ENCODE assay signal across 9 cellular contexts in the genomic region with DNA sequence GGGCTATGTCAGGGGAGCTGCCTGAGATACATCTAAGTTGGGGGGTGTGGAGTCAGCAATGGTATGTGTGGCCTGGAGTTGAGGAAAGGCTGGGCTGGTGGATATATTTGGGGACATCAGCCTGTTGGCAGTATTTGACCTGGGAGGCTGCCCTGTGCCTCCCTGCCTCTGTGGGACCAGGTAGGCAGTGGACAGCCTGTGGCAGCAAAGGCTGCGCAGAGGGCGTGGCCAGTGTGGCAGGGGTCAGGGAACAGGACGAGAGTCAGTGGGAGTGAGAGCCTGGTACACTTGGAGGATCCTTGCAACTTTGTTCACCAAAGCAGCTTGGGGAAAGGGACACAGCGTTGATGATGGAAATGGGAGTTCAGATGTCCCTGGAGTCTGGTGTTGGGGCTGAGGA. TPM values are rescaled to one million over a fixed set of nuclear protein-coding genes. Genes with fewer than 3 reads are reported as not detected.
DNase-seq lines count a peak whose midpoint lies in the region; ATAC-seq and TF ChIP-seq lines count a peak whose summit lies in the region.
"Had no signal": no experiment of that assay in that cellular context is flagged by ENCODE, and none has a peak within 500 bp of the region (broad histone marks: within the 10 kb centered on the region; RNA-seq: fewer than 3 reads in every experiment).

No MANE protein-coding gene starts in this region.

- H3K4me2 ChIP-seq in mammary epithelial cell (ENCODE audit: insufficient read depth, low read depth, low read length), result peak overlapping the region; percentile 17

- H3K4me1 Mint-ChIP-seq in activated naive CD4-positive, alpha-beta T cell treated with anti-CD3 and anti-CD28 coated beads, Interleukin-2, amount 50 U/mL, for 24 hours, result peaks cover 82% of the 10 kb centered on the region
- peaks cover 59 to 74% (median 69%) of the 10 kb centered on the region in 3 donors for H3K4me1 Mint-ChIP-seq in naive B cell

- intact Hi-C loops in mammary epithelial cell (cut with micrococcal nuclease), result no loop called here
- intact Hi-C loops in thyroid gland (cut with DNase I), result no loop called here
- intact Hi-C loops in adrenal gland (cut with DNase I), result loop anchor here in 1 of 2 donors (10.0 kb wide), 1 partner anchor 301 kb away; the partner anchor contains the start of gene MANF

- no peaks in the 10 kb centered on the region for H4K20me1 ChIP-seq in mammary epithelial cell (ENCODE audit: insufficient read depth, low read length)

- H3K36me3 ChIP-seq in mammary epithelial cell (ENCODE audit: insufficient read depth, low read length) (peaks cover 3% of the 10 kb centered on the region), thyroid gland (peaks cover 8 to 14% of the 10 kb centered on the region in 2 donors), adrenal gland (replicated peaks in 1 of 2) (peaks cover 0 to 29% of the 10 kb centered on the region in 2 donors)

- no peak for DNase-seq in activated naive CD4-positive, alpha-beta T cell treated with anti-CD3 and anti-CD28 coated beads, Interleukin-2, amount 50 U/mL, for 16 hours
- no peak for DNase-seq in mammary epithelial cell
- no peak for DNase-seq in naive B cell
- no peak for DNase-seq in thyroid gland
- no peak for DNase-seq in NK-92 (lab: John Stamatoyannopoulos, UW; ENCODE audit: unreplicated experiment)
- DNase-seq in SW 1271 (lab: John Stamatoyannopoulos, UW), result no peak
- DNase-seq in adrenal gland, result no peak
- DNase-seq: hypothalamus had no signal

- no peak for ATAC-seq in naive B cell (ENCODE audit: low read depth in 2 of 2)

- H3K27ac ChIP-seq in mammary epithelial cell (ENCODE audit: insufficient read depth, low read depth, low read length) (no peak overlapping the region), thyroid gland (peak overlapping the region; percentile 37 to 82 (median 51)), adrenal gland (peak overlapping the region in 2 of 5 donors; percentile 40 to 76)

- in situ Hi-C loops in mammary epithelial cell (cut with MboI; ENCODE audit: low sequenced_read_pairs in 2 of 2), result no loop called here

- dilution Hi-C loops in mammary epithelial cell (cut with HindIII; ENCODE audit: low sequenced_read_pairs), result no loop called here

- TF ChIP-seq POLR2A in thyroid gland (IDR thresholded peaks at IDR 0.05) (no peak), adrenal gland (IDR thresholded peaks at IDR 0.05) (no peak)

- no peaks in the 10 kb centered on the region for H3K27me3 Mint-ChIP-seq in activated naive CD4-positive, alpha-beta T cell treated with anti-CD3 and anti-CD28 coated beads, Interleukin-2, amount 50 U/mL, for 24 hours
- H3K27me3 Mint-ChIP-seq in naive B cell, result no peaks in the 10 kb centered on the region

- WGBS in mammary epithelial cell (ENCODE audit: low coverage, missing lambda C conversion rate), result 100% methylated on average over 4 of the region's 4 CpGs
- WGBS in thyroid gland, 2 donors, result 72 to 87% methylated on average over 4 of the region's 4 CpGs
- 73 to 87% (median 76%) methylated on average over 4 of the region's 4 CpGs for WGBS in adrenal gland, 4 donors

- H3K9me3 ChIP-seq in mammary epithelial cell (replicated peaks; ENCODE audit: insufficient read depth, low read length), result no peaks in the 10 kb centered on the region
- no peaks in the 10 kb centered on the region for H3K9me3 ChIP-seq in thyroid gland
- H3K9me3 ChIP-seq in adrenal gland (replicated peaks in 1 of 3), result no peaks in the 10 kb centered on the region

- no peaks in the 10 kb centered on the region for H3K9me3 Mint-ChIP-seq in activated naive CD4-positive, alpha-beta T cell treated with anti-CD3 and anti-CD28 coated beads, Interleukin-2, amount 50 U/mL, for 24 hours
- H3K9me3 Mint-ChIP-seq in naive B cell, result no peaks in the 10 kb centered on the region

- H2AFZ ChIP-seq in mammary epithelial cell (ENCODE audit: low read depth, low read length), result no peak overlapping the region

- H3K4me3 ChIP-seq in mammary epithelial cell (replicated peaks in 1 of 3; ENCODE audit: insufficient read depth in 1 of 3, low read depth in 2 of 3, low read length in 3 of 3) (no peak overlapping the region), thyroid gland (replicated peaks in 1 of 3) (no peak overlapping the region), adrenal gland (no peak overlapping the region)

- H3K27me3 ChIP-seq in mammary epithelial cell (ENCODE audit: insufficient read depth, low read length) (no peaks in the 10 kb centered on the region), thyroid gland (no peaks in the 10 kb centered on the region), adrenal gland (no peaks in the 10 kb centered on the region)

- H3K4me1 ChIP-seq in mammary epithelial cell (ENCODE audit: insufficient read depth, low read length) (peaks cover 38% of the 10 kb centered on the region), thyroid gland (peaks cover 0 to 39% of the 10 kb centered on the region in 2 donors), adrenal gland (replicated peaks in 1 of 2) (peaks cover 7 to 32% of the 10 kb centered on the region in 2 donors)

- peak overlapping the region; percentile 90 for H3K27ac Mint-ChIP-seq in activated naive CD4-positive, alpha-beta T cell treated with anti-CD3 and anti-CD28 coated beads, Interleukin-2, amount 50 U/mL, for 24 hours
- H3K27ac Mint-ChIP-seq in naive B cell, result peak overlapping the region; percentile 94 to 99 (median 96)

- no peak for TF ChIP-seq CTCF in mammary epithelial cell (conservative IDR thresholded peaks at IDR 0.05 in 1 of 2, IDR thresholded peaks at IDR 0.05 in 1 of 2; ENCODE audit: extremely low read depth in 1 of 2, insufficient read depth in 1 of 2, low read depth in 1 of 2, low read length in 2 of 2)
- no peak for TF ChIP-seq CTCF in thyroid gland (IDR thresholded peaks at IDR 0.05)
- no peak for TF ChIP-seq CTCF in adrenal gland (IDR thresholded peaks at IDR 0.05)

- H3K9ac ChIP-seq in mammary epithelial cell (ENCODE audit: insufficient read depth, low read length), result no peak overlapping the region

- CTCF ChIA-PET in mammary epithelial cell (lab: Charles Lee; ENCODE audit: low non-redundant PET), result interaction anchor here (0.8 kb wide), 1 partner anchor 85 kb away, joined by 3 read pairs; no protein-coding TSS in a partner anchor

- BruUV-seq in mammary epithelial cell (replicated peaks; lab: Mats Ljungman, UMichigan), result no TSS peak

- H3K79me2 ChIP-seq in mammary epithelial cell (ENCODE audit: insufficient read depth, low read length), result peaks cover 10% of the 10 kb centered on the region

- H3K36me3 Mint-ChIP-seq in activated naive CD4-positive, alpha-beta T cell treated with anti-CD3 and anti-CD28 coated beads, Interleukin-2, amount 50 U/mL, for 24 hours, result peaks cover 10% of the 10 kb centered on the region
- peaks cover 0 to 7% of the 10 kb centered on the region in 2 donors for H3K36me3 Mint-ChIP-seq in naive B cell

- peak overlapping the region; percentile 79 for H3K4me3 Mint-ChIP-seq in activated naive CD4-positive, alpha-beta T cell treated with anti-CD3 and anti-CD28 coated beads, Interleukin-2, amount 50 U/mL, for 24 hours
- H3K4me3 Mint-ChIP-seq in naive B cell, result peak overlapping the region; percentile 50 to 93 (median 77)

RNA-seq across cellular contexts. Expression of gene TEX264, which starts 15.0 kb away (rescaled TPM):
- total RNA-seq in mammary epithelial cell (10 to 100 TPM; 36.0 to 49.7 TPM), thyroid gland (100 to 1,000 TPM in 3 of 4 donors, 10 to 100 TPM in 1; 74.3 to 135 (median 122) TPM), adrenal gland (100 to 1,000 TPM in 6 of 8 donors, 10 to 100 TPM in 2; 64.7 to 207 (median 138) TPM)
- polyA plus RNA-seq in mammary epithelial cell (69.5 TPM), naive B cell (ENCODE audit: low read depth in 6 of 6) (100 to 1,000 TPM in 2 of 6 donors, 10 to 100 TPM in 4; 69.7 to 101 (median 87.2) TPM), adrenal gland (100 to 1,000 TPM; 121 to 174 (median 126) TPM)
- polyA minus RNA-seq in mammary epithelial cell, result 35.8 TPM

RNA-seq across cellular contexts. Expression of gene GRM2, which starts 20.8 kb away (rescaled TPM):
- total RNA-seq in mammary epithelial cell (under 1 TPM; under 0.01 to 0.12 TPM), thyroid gland (under 1 TPM in 3 of 4 donors, not detected in 1; 0.20 to 0.81 (median 0.45) TPM), adrenal gland (under 1 TPM in 6 of 8 donors, not detected in 2; 0.04 to 0.26 (median 0.16) TPM)
- polyA plus RNA-seq in mammary epithelial cell (0.09 TPM), naive B cell (ENCODE audit: low read depth in 6 of 6) (under 1 TPM in 2 of 6 donors, not detected in 4; 0.07 to 0.15 TPM), adrenal gland (under 1 TPM in 2 of 3 donors, not detected in 1; 0.34 to 0.48 TPM)
- not detected for polyA minus RNA-seq in mammary epithelial cell
